ENCODE assay signal across 15 cellular contexts in genomic region chr19:18102916-18103542, GRCh38. TPM values are rescaled to one million over a fixed set of nuclear protein-coding genes. Genes with fewer than 3 reads are reported as not detected.
DNase-seq lines count a peak whose midpoint lies in the region; ATAC-seq and TF ChIP-seq lines count a peak whose summit lies in the region.
"Had no signal": no experiment of that assay in that cellular context is flagged by ENCODE, and none has a peak within 500 bp of the region (broad histone marks: within the 10 kb centered on the region; RNA-seq: fewer than 3 reads in every experiment).

No MANE protein-coding gene starts in this region.

- no peak overlapping the region for H3K27ac Mint-ChIP-seq in activated naive CD8-positive, alpha-beta T cell
- no peak overlapping the region for H3K27ac Mint-ChIP-seq in activated naive CD8-positive, alpha-beta T cell treated with anti-CD3 and anti-CD28 coated beads for 36 hours
- H3K27ac Mint-ChIP-seq in memory B cell = peak overlapping the region; percentile 58

- H3K4me3 Mint-ChIP-seq in activated naive CD8-positive, alpha-beta T cell = peak overlapping the region; percentile 60
- H3K4me3 Mint-ChIP-seq in activated naive CD8-positive, alpha-beta T cell treated with anti-CD3 and anti-CD28 coated beads for 36 hours = no peak overlapping the region
- no peak overlapping the region for H3K4me3 Mint-ChIP-seq in memory B cell

- no peak for DNase-seq in activated naive CD8-positive, alpha-beta T cell treated with anti-CD3 and anti-CD28 coated beads for 36 hours
- DNase-seq in RWPE1 (ENCODE audit: low spot score) (no peak), memory B cell (ENCODE audit: low spot score in 2 of 2) (no peak), OCI-M2 (lab: John Stamatoyannopoulos, UW; ENCODE audit: unreplicated experiment) (no peak), midbrain (lab: John Stamatoyannopoulos, UW) (no peak), activated gamma-delta T cell treated with Interleukin-2 at 50 U/mL for 16 hours (no peak)
- no peak for DNase-seq in stimulated activated CD4-positive, alpha-beta T cell treated with anti-CD3 and anti-CD28 coated beads, Interleukin-12 subunit alpha, Interleukin-12 subunit beta, amount 100 ng/mL, for 4 hours
- DNase-seq: activated CD4-positive, alpha-beta T cell treated with anti-CD3 and anti-CD28 coated beads for 48 hours; activated naive CD4-positive, alpha-beta T cell treated with Interleukin-2 at 50 U/mL for 16 hours; heart left ventricle; naive thymus-derived CD4-positive, alpha-beta T cell; NCI-H2029; NCI-H526 had no signal

- no peaks in the 10 kb centered on the region for H3K9me3 Mint-ChIP-seq in activated naive CD8-positive, alpha-beta T cell (ENCODE audit: low read depth)
- H3K9me3 Mint-ChIP-seq in activated naive CD8-positive, alpha-beta T cell treated with anti-CD3 and anti-CD28 coated beads for 36 hours = no peaks in the 10 kb centered on the region
- no peaks in the 10 kb centered on the region for H3K9me3 Mint-ChIP-seq in memory B cell
- H3K9me3 Mint-ChIP-seq: naive thymus-derived CD4-positive, alpha-beta T cell had no signal

- CTCF ChIA-PET in RWPE1 (lab: Yijun Ruan, JAX) = no interaction called here

- no peaks in the 10 kb centered on the region for H3K36me3 Mint-ChIP-seq in activated naive CD8-positive, alpha-beta T cell
- peaks cover 9% of the 10 kb centered on the region for H3K36me3 Mint-ChIP-seq in activated naive CD8-positive, alpha-beta T cell treated with anti-CD3 and anti-CD28 coated beads for 36 hours
- H3K36me3 Mint-ChIP-seq in memory B cell = peaks cover 10% of the 10 kb centered on the region

- peaks cover 27% of the 10 kb centered on the region for H3K4me1 Mint-ChIP-seq in activated naive CD8-positive, alpha-beta T cell (ENCODE audit: low read depth)
- H3K4me1 Mint-ChIP-seq in activated naive CD8-positive, alpha-beta T cell treated with anti-CD3 and anti-CD28 coated beads for 36 hours = peaks cover 26% of the 10 kb centered on the region
- H3K4me1 Mint-ChIP-seq in memory B cell = peaks cover 35% of the 10 kb centered on the region

- ATAC-seq in memory B cell (ENCODE audit: low read depth) = no peak
- ATAC-seq: heart left ventricle; naive thymus-derived CD4-positive, alpha-beta T cell had no signal

- H3K27ac ChIP-seq in RWPE1 = peak overlapping the region; percentile 81
- H3K27ac ChIP-seq: heart left ventricle had no signal

- POLR2A ChIA-PET in RWPE1 (lab: Yijun Ruan, JAX; ENCODE audit: low non-redundant PET) = no interaction called here

- H3K27me3 Mint-ChIP-seq in activated naive CD8-positive, alpha-beta T cell = no peaks in the 10 kb centered on the region
- no peaks in the 10 kb centered on the region for H3K27me3 Mint-ChIP-seq in activated naive CD8-positive, alpha-beta T cell treated with anti-CD3 and anti-CD28 coated beads for 36 hours
- no peaks in the 10 kb centered on the region for H3K27me3 Mint-ChIP-seq in memory B cell

- TF ChIP-seq CTCF in RWPE1 (conservative IDR thresholded peaks at IDR 0.05; ENCODE audit: low read depth) = no peak

RNA-seq across cellular contexts. Expression of gene MAST3, which starts 5.5 kb away (rescaled TPM):
- total RNA-seq in activated naive CD8-positive, alpha-beta T cell treated with anti-CD3 and anti-CD28 coated beads for 36 hours = 10 to 100 TPM; 11.8 to 14.4 TPM

RNA-seq across cellular contexts. Expression of gene IL12RB1, which starts 16.3 kb away (rescaled TPM):
- 10 to 100 TPM; 26.5 to 26.9 TPM for total RNA-seq in activated naive CD8-positive, alpha-beta T cell treated with anti-CD3 and anti-CD28 coated beads for 36 hours
- total RNA-seq: smooth muscle cell had no signal

RNA-seq across cellular contexts. Expression of gene PIK3R2, which starts 49.9 kb away (rescaled TPM):
- total RNA-seq in activated naive CD8-positive, alpha-beta T cell treated with anti-CD3 and anti-CD28 coated beads for 36 hours = 10 to 100 TPM; 18.5 to 21.1 TPM
